ENCODE assay signal across 8 cellular contexts in genomic region chr3:49028673-49029562, GRCh38. TPM values are rescaled to one million over a fixed set of nuclear protein-coding genes. Genes with fewer than 3 reads are reported as not detected.
A peak's percentile ranks its signal among the peaks of the same experiment; 100 is the strongest.
DNase-seq lines count a peak whose midpoint lies in the region; ATAC-seq and TF ChIP-seq lines count a peak whose summit lies in the region.

IMPDH2 (minus strand) TSS chr3:49029398; CDS start chr3:49029350, 48 bp downstream.

- WGBS in liver = 4% methylated on average over 55 of the region's 55 CpGs

- H3K9me3 ChIP-seq in BLaER1 treated with 17β-estradiol and CSF1 and Interleukin-3, amounts not matched to agents 10 nM and 100 nM (replicated peaks in 1 of 11) = no peaks in the 10 kb centered on the region
- no peaks in the 10 kb centered on the region for H3K9me3 ChIP-seq in liver (ENCODE audit: control insufficient read depth in 4 of 4, low read length in 3 of 4)

- peaks cover 50 to 58% (median 52%) of the 10 kb centered on the region in 10 experiments for H3K4me1 ChIP-seq in BLaER1 treated with 17β-estradiol and CSF1 and Interleukin-3, amounts not matched to agents 10 nM and 100 nM
- H3K4me1 ChIP-seq in liver (ENCODE audit: control insufficient read depth in 4 of 4, insufficient read depth in 4 of 4, low read length in 3 of 4) = peaks cover 1 to 23% (median 14%) of the 10 kb centered on the region in 4 donors

- ATAC-seq in GM19328 (IDR thresholded peaks at IDR 0.05; ENCODE audit: unreplicated experiment) (peak; percentile 93), HG03469 (IDR thresholded peaks at IDR 0.05; ENCODE audit: unreplicated experiment) (peak; percentile 61)

- H3K27me3 ChIP-seq in BLaER1 treated with 17β-estradiol and CSF1 and Interleukin-3, amounts not matched to agents 10 nM and 100 nM = no peaks in the 10 kb centered on the region
- H3K27me3 ChIP-seq in liver (ENCODE audit: control insufficient read depth in 4 of 4, insufficient read depth in 4 of 4, low read length in 3 of 4) = no peaks in the 10 kb centered on the region

- peak within 1 kb of the TSS; percentile 69 to 84 (median 74) for H3K4me3 ChIP-seq in BLaER1 treated with 17β-estradiol and CSF1 and Interleukin-3, amounts not matched to agents 10 nM and 100 nM
- peak within 1 kb of the TSS; percentile 63 to 75 (median 73) for H3K4me3 ChIP-seq in liver (ENCODE audit: low read depth in 1 of 3, low read length in 3 of 3)

- H4K20me1 ChIP-seq in BLaER1 treated with 17β-estradiol and CSF1 and Interleukin-3, amounts not matched to agents 10 nM and 100 nM = peaks cover 6 to 61% (median 35%) of the 10 kb centered on the region in 11 experiments; a peak in 19 of 22 replicates

- TF ChIP-seq CTCF in liver (IDR thresholded peaks at IDR 0.05; ENCODE audit: low read depth, low read length, missing input control) = no peak

- peak; percentile 67 for DNase-seq in NCI-H748 treated with DMSO at 0.1 percent for 48 hours (lab: John Stamatoyannopoulos, UW)
- peak; percentile 89 to 94 for DNase-seq in activated CD4-positive, alpha-beta T cell treated with anti-CD3 and anti-CD28 coated beads, Interleukin-2, amount 50 U/mL, for 24 hours (ENCODE audit: low read depth in 1 of 2, low spot score in 1 of 2)
- peak; percentile 86 to 93 for DNase-seq in dermis microvascular lymphatic vessel endothelial cell (ENCODE audit: low read depth in 2 of 2)
- peak; percentile 93 for DNase-seq in stimulated activated CD4-positive, alpha-beta T cell treated with anti-CD3 and anti-CD28 coated beads, Interleukin-4, amount 100 ng/mL, for 1 hour

- H3K27ac ChIP-seq in BLaER1 treated with 17β-estradiol and CSF1 and Interleukin-3, amounts not matched to agents 10 nM and 100 nM = peak within 1 kb of the TSS; percentile 70 to 91 (median 86); a peak in 21 of 22 replicates
- peak within 1 kb of the TSS; percentile 96 for H3K27ac ChIP-seq in liver (ENCODE audit: low read depth in 1 of 2, low read length in 2 of 2)

- H3K4me2 ChIP-seq in BLaER1 treated with 17β-estradiol and CSF1 and Interleukin-3, amounts not matched to agents 10 nM and 100 nM = peak within 1 kb of the TSS; percentile 97 to 100 (median 99)

- H3K9ac ChIP-seq in BLaER1 treated with 17β-estradiol and CSF1 and Interleukin-3, amounts not matched to agents 10 nM and 100 nM = peak within 1 kb of the TSS; percentile 81 to 94 (median 87)
- peak within 1 kb of the TSS; percentile 86 to 87 for H3K9ac ChIP-seq in liver (ENCODE audit: low read depth in 1 of 2, low read length in 2 of 2)

- peaks cover 77 to 89% (median 84%) of the 10 kb centered on the region in 11 experiments for H3K36me3 ChIP-seq in BLaER1 treated with 17β-estradiol and CSF1 and Interleukin-3, amounts not matched to agents 10 nM and 100 nM
- peaks cover 3 to 52% (median 39%) of the 10 kb centered on the region in 4 donors for H3K36me3 ChIP-seq in liver (ENCODE audit: control insufficient read depth in 4 of 4, insufficient read depth in 3 of 4, low read depth in 1 of 4, low read length in 3 of 4)

- TF ChIP-seq RAD21 in liver (IDR thresholded peaks at IDR 0.05) = peak; percentile 30 to 52

TF ChIP-seq in liver, 16 proteins besides CTCF, POLR2A, EP300 and RAD21:
- TF ChIP-seq EGR1 (IDR thresholded peaks at IDR 0.05; ENCODE audit: low read depth in 2 of 2) = peak; percentile 81 to 97
- no peak for TF ChIP-seq TAF1 (conservative IDR thresholded peaks at IDR 0.05)
- TF ChIP-seq, protein P1, sequence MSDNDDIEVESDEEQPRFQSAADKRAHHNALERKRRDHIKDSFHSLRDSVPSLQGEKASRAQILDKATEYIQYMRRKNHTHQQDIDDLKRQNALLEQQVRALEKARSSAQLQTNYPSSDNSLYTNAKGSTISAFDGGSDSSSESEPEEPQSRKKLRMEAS (IDR thresholded peaks at IDR 0.05) = peak; percentile 51
- TF ChIP-seq, protein P2, sequence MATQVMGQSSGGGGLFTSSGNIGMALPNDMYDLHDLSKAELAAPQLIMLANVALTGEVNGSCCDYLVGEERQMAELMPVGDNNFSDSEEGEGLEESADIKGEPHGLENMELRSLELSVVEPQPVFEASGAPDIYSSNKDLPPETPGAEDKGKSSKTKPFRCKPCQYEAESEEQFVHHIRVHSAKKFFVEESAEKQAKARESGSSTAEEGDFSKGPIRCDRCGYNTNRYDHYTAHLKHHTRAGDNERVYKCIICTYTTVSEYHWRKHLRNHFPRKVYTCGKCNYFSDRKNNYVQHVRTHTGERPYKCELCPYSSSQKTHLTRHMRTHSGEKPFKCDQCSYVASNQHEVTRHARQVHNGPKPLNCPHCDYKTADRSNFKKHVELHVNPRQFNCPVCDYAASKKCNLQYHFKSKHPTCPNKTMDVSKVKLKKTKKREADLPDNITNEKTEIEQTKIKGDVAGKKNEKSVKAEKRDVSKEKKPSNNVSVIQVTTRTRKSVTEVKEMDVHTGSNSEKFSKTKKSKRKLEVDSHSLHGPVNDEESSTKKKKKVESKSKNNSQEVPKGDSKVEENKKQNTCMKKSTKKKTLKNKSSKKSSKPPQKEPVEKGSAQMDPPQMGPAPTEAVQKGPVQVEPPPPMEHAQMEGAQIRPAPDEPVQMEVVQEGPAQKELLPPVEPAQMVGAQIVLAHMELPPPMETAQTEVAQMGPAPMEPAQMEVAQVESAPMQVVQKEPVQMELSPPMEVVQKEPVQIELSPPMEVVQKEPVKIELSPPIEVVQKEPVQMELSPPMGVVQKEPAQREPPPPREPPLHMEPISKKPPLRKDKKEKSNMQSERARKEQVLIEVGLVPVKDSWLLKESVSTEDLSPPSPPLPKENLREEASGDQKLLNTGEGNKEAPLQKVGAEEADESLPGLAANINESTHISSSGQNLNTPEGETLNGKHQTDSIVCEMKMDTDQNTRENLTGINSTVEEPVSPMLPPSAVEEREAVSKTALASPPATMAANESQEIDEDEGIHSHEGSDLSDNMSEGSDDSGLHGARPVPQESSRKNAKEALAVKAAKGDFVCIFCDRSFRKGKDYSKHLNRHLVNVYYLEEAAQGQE (IDR thresholded peaks at IDR 0.05) = peak; percentile 84
- TF ChIP-seq FOXA2 (IDR thresholded peaks at IDR 0.05) = no peak
- TF ChIP-seq SP1 (IDR thresholded peaks at IDR 0.05) = peak; percentile 60
- no peak for TF ChIP-seq HNF4A (conservative IDR thresholded peaks at IDR 0.05)
- peak; percentile 83 for TF ChIP-seq YY1 (IDR thresholded peaks at IDR 0.05)
- TF ChIP-seq RXRA (IDR thresholded peaks at IDR 0.05) = no peak
- TF ChIP-seq FOXA1 (IDR thresholded peaks at IDR 0.05) = no peak
- no peak for TF ChIP-seq NR2F2 (IDR thresholded peaks at IDR 0.05)
- no peak for TF ChIP-seq HNF4G (IDR thresholded peaks at IDR 0.05)
- TF ChIP-seq, protein P3, sequence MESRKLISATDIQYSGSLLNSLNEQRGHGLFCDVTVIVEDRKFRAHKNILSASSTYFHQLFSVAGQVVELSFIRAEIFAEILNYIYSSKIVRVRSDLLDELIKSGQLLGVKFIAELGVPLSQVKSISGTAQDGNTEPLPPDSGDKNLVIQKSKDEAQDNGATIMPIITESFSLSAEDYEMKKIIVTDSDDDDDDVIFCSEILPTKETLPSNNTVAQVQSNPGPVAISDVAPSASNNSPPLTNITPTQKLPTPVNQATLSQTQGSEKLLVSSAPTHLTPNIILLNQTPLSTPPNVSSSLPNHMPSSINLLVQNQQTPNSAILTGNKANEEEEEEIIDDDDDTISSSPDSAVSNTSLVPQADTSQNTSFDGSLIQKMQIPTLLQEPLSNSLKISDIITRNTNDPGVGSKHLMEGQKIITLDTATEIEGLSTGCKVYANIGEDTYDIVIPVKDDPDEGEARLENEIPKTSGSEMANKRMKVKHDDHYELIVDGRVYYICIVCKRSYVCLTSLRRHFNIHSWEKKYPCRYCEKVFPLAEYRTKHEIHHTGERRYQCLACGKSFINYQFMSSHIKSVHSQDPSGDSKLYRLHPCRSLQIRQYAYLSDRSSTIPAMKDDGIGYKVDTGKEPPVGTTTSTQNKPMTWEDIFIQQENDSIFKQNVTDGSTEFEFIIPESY (IDR thresholded peaks at IDR 0.05) = no peak
- TF ChIP-seq GABPA (IDR thresholded peaks at IDR 0.05 in 1 of 2, conservative IDR thresholded peaks at IDR 0.05 in 1 of 2) = peak in 1 of 2 donors; percentile 75
- peak; percentile 73 for TF ChIP-seq ATF3 (IDR thresholded peaks at IDR 0.05)
- TF ChIP-seq JUND (IDR thresholded peaks at IDR 0.05) = peak; percentile 31 to 78

RNA-seq across cellular contexts. Expression of gene IMPDH2, which starts in this region (rescaled TPM):
- total RNA-seq in dermis microvascular lymphatic vessel endothelial cell (249 and 328 TPM in 2 replicates), liver (100 to 1,000 TPM in 1 of 2 donors, 10 to 100 TPM in 1; 33.6 to 182 TPM)
- polyA plus RNA-seq in liver = 10 to 100 TPM; 20.9 to 45.8 TPM

Comparison
In these comparisons a context has a peak if more than half of its experiments do, and no peak if none do; other contexts are left out.
1. Peak in every context shown above with its lines: DNase-seq, ATAC-seq, H3K4me3 ChIP-seq and H3K27ac ChIP-seq.